ENCODE assay signal across 8 cellular contexts in the genomic region with DNA sequence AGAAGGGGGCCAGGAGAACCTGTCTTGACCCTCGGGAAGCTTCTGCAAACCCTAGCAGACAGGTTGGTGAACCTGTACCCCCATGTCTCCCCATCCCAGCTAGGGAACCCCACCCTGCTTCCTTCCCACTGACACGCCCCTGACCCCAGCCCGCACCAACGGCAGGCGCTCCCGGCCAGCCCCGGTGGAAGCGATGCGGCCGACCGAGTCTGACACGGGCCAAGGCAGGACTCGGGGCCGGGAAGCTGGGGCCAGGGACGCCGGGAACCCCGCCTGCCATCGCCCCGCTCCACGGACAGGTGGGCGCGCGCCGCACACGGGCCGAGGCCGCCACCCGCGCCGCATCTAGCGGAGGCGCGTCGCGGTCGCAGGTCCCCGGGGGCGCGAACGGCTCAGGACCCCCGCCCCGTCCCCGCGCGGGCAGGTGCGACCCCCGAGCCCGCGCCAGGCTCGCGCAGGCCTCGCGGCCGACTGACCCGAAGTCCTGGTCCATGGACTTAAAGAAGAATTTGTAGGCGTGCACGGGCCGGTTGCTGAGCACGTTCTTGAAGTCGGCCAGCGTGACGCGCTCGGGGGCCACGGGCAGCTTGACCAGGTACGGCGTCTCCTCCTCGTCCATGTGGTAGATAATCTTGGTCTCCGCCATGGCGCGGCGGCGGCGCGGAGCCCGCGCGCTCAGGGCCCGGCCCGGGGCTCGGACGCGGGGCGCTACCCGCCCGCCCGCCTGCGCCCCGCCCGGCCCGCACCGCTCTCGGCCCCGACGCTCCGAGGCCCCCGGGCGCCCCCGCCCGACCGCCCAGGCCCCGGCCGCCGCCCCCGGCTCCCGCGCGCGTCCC. TPM values are rescaled to one million over a fixed set of nuclear protein-coding genes. Genes with fewer than 3 reads are reported as not detected.
DNase-seq lines count a peak whose midpoint lies in the region; ATAC-seq, FAIRE-seq and TF ChIP-seq lines count a peak whose summit lies in the region.

No MANE protein-coding gene starts in this region.

- H3K27ac ChIP-seq in ACC112 (ENCODE audit: low read depth, low read length) = peak overlapping the region; percentile 40; the same call in 1 of the 2 replicates
- H3K27ac ChIP-seq in astrocyte (ENCODE audit: low read depth, low read length) = peak overlapping the region; percentile 47
- peak overlapping the region in 1 of 2 donors; percentile 20 for H3K27ac ChIP-seq in thoracic aorta

- peaks cover 6% of the 10 kb centered on the region for H3K36me3 Mint-ChIP-seq in astrocyte (ENCODE audit: low read depth, unreplicated experiment)

- peak overlapping the region; percentile 99 for H3K4me2 ChIP-seq in astrocyte (ENCODE audit: low read length)

- DNase-seq in HK-2 (ENCODE audit: unreplicated experiment) (peak; percentile 49), astrocyte (ENCODE audit: low read depth) (no peak), left kidney (ENCODE audit: low read depth, low spot score) (peak; percentile 72), thoracic aorta (ENCODE audit: low spot score) (no peak), mesenteric fat pad (ENCODE audit: low spot score) (no peak), GM19238 (ENCODE audit: insufficient read length, low spot score) (no peak)

- H3K27me3 ChIP-seq in ACC112 (ENCODE audit: insufficient read depth, low read length) (no peaks in the 10 kb centered on the region), astrocyte (ENCODE audit: insufficient read depth, low read length) (no peaks in the 10 kb centered on the region), thoracic aorta (replicated peaks; ENCODE audit: insufficient read depth) (no peaks in the 10 kb centered on the region)

- peak overlapping the region; percentile 87 for H3K4me3 Mint-ChIP-seq in astrocyte (ENCODE audit: unreplicated experiment)

- no peaks in the 10 kb centered on the region for H3K27me3 Mint-ChIP-seq in astrocyte (ENCODE audit: low read depth, unreplicated experiment)

- H3K9me3 ChIP-seq in astrocyte (ENCODE audit: insufficient read depth, low read depth, low read length) (no peaks in the 10 kb centered on the region), thoracic aorta (no peaks in the 10 kb centered on the region)

- peaks cover 17% of the 10 kb centered on the region for H3K4me1 Mint-ChIP-seq in astrocyte (ENCODE audit: low read depth, unreplicated experiment)

- H3K27ac Mint-ChIP-seq in astrocyte (ENCODE audit: unreplicated experiment) = peak overlapping the region; percentile 58

- H3K79me2 ChIP-seq in ACC112 (ENCODE audit: control insufficient read depth, insufficient read depth, low read length, unreplicated experiment) = peaks cover 55% of the 10 kb centered on the region
- peaks cover 63% of the 10 kb centered on the region for H3K79me2 ChIP-seq in astrocyte (ENCODE audit: insufficient read depth, low read length)

- H3K4me1 ChIP-seq in ACC112 (ENCODE audit: control insufficient read depth, insufficient read depth, low read length, unreplicated experiment) (peaks cover 49% of the 10 kb centered on the region), astrocyte (ENCODE audit: insufficient read depth, low read length) (peaks cover 49% of the 10 kb centered on the region), thoracic aorta (ENCODE audit: control insufficient read depth in 1 of 2, low read depth in 2 of 2) (peaks cover 28 to 69% of the 10 kb centered on the region in 2 donors)

- no peak overlapping the region for H2AFZ ChIP-seq in ACC112 (ENCODE audit: low read length, unreplicated experiment)
- no peak overlapping the region for H2AFZ ChIP-seq in astrocyte (ENCODE audit: low read depth, low read length)

- H3K4me3 ChIP-seq in ACC112 (ENCODE audit: low read depth, low read length) (peak overlapping the region; percentile 96), astrocyte (ENCODE audit: insufficient read depth, low read depth, low read length) (peak overlapping the region; percentile 79), thoracic aorta (peak overlapping the region; percentile 79)

- no peak for FAIRE-seq in astrocyte (lab: Jason Lieb, UNC)

- TF ChIP-seq CTCF in astrocyte (IDR thresholded peaks at IDR 0.05; ENCODE audit: insufficient read depth, low read depth, low read length) (no peak), thoracic aorta (IDR thresholded peaks at IDR 0.05) (no peak)

- no peaks in the 10 kb centered on the region for H3K36me3 ChIP-seq in ACC112 (ENCODE audit: insufficient read depth, low read length)
- peaks cover 11% of the 10 kb centered on the region for H3K36me3 ChIP-seq in astrocyte (ENCODE audit: insufficient read depth, low read length)
- H3K36me3 ChIP-seq in thoracic aorta = peaks cover 3% of the 10 kb centered on the region

- H3K9ac ChIP-seq in astrocyte (ENCODE audit: low read length) = peak overlapping the region; percentile 83

- peak; percentile 21 for ATAC-seq in GM19395 (IDR thresholded peaks at IDR 0.05; ENCODE audit: unreplicated experiment)
- ATAC-seq in thoracic aorta (ENCODE audit: insufficient number of reproducible peaks, low FRiP score, low read depth) = peak; percentile 16

- H3K9me3 Mint-ChIP-seq in astrocyte (ENCODE audit: unreplicated experiment) = no peaks in the 10 kb centered on the region

- H4K20me1 ChIP-seq in astrocyte (ENCODE audit: insufficient read depth, low read length) = peaks cover 71% of the 10 kb centered on the region

RNA-seq across cellular contexts. Expression of a gene that starts 0.6 kb away (rescaled TPM):
- total RNA-seq in astrocyte (54.0 and 55.0 TPM in 2 replicates), thoracic aorta (100 to 1,000 TPM in 1 of 2 donors, 10 to 100 TPM in 1; 66.2 to 101 TPM), mesenteric fat pad (52.1 TPM)

RNA-seq across cellular contexts. Expression of a gene that starts 9.7 kb away (rescaled TPM):
- 112 and 139 TPM in 2 replicates for total RNA-seq in astrocyte
- 100 to 1,000 TPM; 239 to 326 TPM for total RNA-seq in thoracic aorta
- total RNA-seq in mesenteric fat pad = 109 TPM

RNA-seq across cellular contexts. Expression of a gene that starts 17.6 kb away (rescaled TPM):
- total RNA-seq in astrocyte (0.41 and 0.50 TPM in 2 replicates), thoracic aorta (under 1 TPM in 1 of 2 donors, not detected in 1; 0.14 TPM), mesenteric fat pad (0.19 TPM)

RNA-seq across cellular contexts. Expression of a gene that starts 24.0 kb away (rescaled TPM):
- total RNA-seq in astrocyte (25.6 and 28.5 TPM in 2 replicates), thoracic aorta (10 to 100 TPM; 16.4 to 26.3 TPM), mesenteric fat pad (19.7 TPM)

RNA-seq across cellular contexts. Expression of a gene that starts 24.2 kb away (rescaled TPM):
- 75.9 and 84.8 TPM in 2 replicates for total RNA-seq in astrocyte
- total RNA-seq in thoracic aorta = 100 to 1,000 TPM; 192 to 195 TPM
- total RNA-seq in mesenteric fat pad = 74.7 TPM

Comparison
In these comparisons a context has a peak if more than half of its experiments do, and no peak if none do; other contexts are left out.
1. DNase-seq: peak in HK-2 (single experiment) and left kidney (single experiment); none in astrocyte (single experiment), thoracic aorta (single experiment), mesenteric fat pad (single experiment) and GM19238 (single experiment).
2. Peak in every context shown above with its lines, with median percentiles within 50 percentile points of each other: H3K4me3 ChIP-seq.